12 cellular contexts compared by ENCODE assay signal in the genomic region with DNA sequence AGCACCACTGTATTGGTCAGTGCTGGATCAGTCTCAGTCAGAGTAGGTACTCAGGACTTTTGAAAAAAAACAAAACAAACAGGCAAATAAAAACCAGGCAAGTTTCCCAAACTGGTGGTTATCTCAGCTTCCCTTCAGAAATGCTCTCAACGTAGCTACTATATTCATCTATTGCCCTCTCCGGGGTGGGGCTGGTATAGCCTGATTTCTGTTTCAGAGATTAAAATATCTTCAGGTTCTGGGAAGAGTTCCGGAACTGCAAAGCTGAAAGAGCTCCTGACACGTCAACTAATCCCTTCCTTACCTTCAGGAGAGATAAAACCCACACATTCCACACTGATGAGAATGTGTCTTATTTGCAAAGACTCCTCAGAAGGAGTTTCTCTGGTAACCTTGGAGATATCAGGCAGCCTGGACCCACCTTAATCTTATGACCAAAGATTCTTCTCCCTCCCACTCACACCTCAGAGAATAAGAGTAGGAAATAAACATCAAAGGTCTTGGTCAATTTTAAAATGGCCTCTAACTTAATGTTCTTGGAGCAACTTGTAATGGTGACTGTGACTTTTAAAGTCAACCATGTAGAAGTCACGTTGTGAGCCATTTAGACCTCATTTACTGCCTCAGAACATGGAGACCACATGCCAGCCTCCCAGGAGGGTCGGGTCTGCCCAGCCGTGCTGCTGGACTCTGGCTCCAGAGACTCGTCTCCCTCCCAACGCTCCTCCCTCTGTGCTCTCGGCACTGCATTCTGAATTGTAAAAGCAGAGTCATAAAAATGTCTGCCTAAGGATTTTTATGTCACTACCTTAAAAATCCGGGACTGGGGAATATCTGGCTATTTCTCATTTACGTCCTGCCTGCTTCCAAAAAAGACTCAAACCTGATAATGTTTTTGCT. TPM values are rescaled to one million over a fixed set of nuclear protein-coding genes. Genes with fewer than 3 reads are reported as not detected.
A peak's percentile ranks its signal among the peaks of the same experiment; 100 is the strongest.
DNase-seq lines count a peak whose midpoint lies in the region; ATAC-seq and TF ChIP-seq lines count a peak whose summit lies in the region.
"Had no signal": no experiment of that assay in that cellular context is flagged by ENCODE, and none has a peak within 500 bp of the region (broad histone marks: within the 10 kb centered on the region; RNA-seq: fewer than 3 reads in every experiment).

No MANE protein-coding gene starts in this region.

- no peak overlapping the region for H3K4me3 Mint-ChIP-seq in naive thymus-derived CD4-positive, alpha-beta T cell
- H3K4me3 Mint-ChIP-seq: activated T-helper 17 cell treated with anti-CD3 and anti-CD28 coated beads, Interleukin-2, amount 50 U/mL, for 72 hours; neural progenitor cell had no signal

- no peaks in the 10 kb centered on the region for H3K9me3 ChIP-seq in Peyer's patch
- H3K9me3 ChIP-seq in prostate gland: no peaks in the 10 kb centered on the region
- no peaks in the 10 kb centered on the region for H3K9me3 ChIP-seq in naive thymus-derived CD4-positive, alpha-beta T cell (ENCODE audit: control insufficient read depth in 2 of 3, low read length in 3 of 3)

- WGBS in prostate gland: 21% methylated on average over 12 of the region's 12 CpGs

- POLR2A ChIA-PET in naive thymus-derived CD4-positive, alpha-beta T cell (lab: Charles Lee): no interaction called here

- DNase-seq in ELR (ENCODE audit: low read depth) (peak; percentile 97), Peyer's patch (peak in 2 of 3 donors; percentile 56 to 65), fibroblast of mammary gland (ENCODE audit: low read depth) (peak; percentile 42), prostate gland (ENCODE audit: low spot score) (no peak), NCI-H510A treated with DMSO at 0.1 percent for 48 hours (lab: John Stamatoyannopoulos, UW) (no peak)
- no peak for DNase-seq in naive thymus-derived CD4-positive, alpha-beta T cell
- DNase-seq: GDM1, NCI-H1436 treated with DMSO at 0.1 percent for 48 hours had no signal

- H3K9me3 Mint-ChIP-seq in naive thymus-derived CD4-positive, alpha-beta T cell: no peaks in the 10 kb centered on the region
- H3K9me3 Mint-ChIP-seq: activated T-helper 17 cell treated with anti-CD3 and anti-CD28 coated beads, Interleukin-2, amount 50 U/mL, for 72 hours; neural progenitor cell had no signal

- CTCF ChIA-PET in naive thymus-derived CD4-positive, alpha-beta T cell (lab: Charles Lee): no interaction called here

- peak overlapping the region in 3 of 4 donors; percentile 22 to 70 (median 68) for H3K27ac ChIP-seq in Peyer's patch
- H3K27ac ChIP-seq in prostate gland: peak overlapping the region; percentile 66 to 67
- H3K27ac ChIP-seq in naive thymus-derived CD4-positive, alpha-beta T cell (ENCODE audit: low read depth, low read length): no peak overlapping the region
- H3K27ac ChIP-seq: neural progenitor cell had no signal

- H3K4me1 Mint-ChIP-seq in naive thymus-derived CD4-positive, alpha-beta T cell: peaks cover 5 to 15% (median 7%) of the 10 kb centered on the region in 7 donors

- H3K27ac Mint-ChIP-seq in naive thymus-derived CD4-positive, alpha-beta T cell: no peak overlapping the region
- H3K27ac Mint-ChIP-seq: activated T-helper 17 cell treated with anti-CD3 and anti-CD28 coated beads, Interleukin-2, amount 50 U/mL, for 72 hours; neural progenitor cell had no signal

- TF ChIP-seq CTCF in Peyer's patch (IDR thresholded peaks at IDR 0.05) (peak in 1 of 6 experiments; percentile 3), fibroblast of mammary gland (conservative IDR thresholded peaks at IDR 0.05; ENCODE audit: control insufficient read depth, insufficient read depth, low read depth, low read length) (no peak), prostate gland (IDR thresholded peaks at IDR 0.05) (no peak)

- H3K36me3 Mint-ChIP-seq in naive thymus-derived CD4-positive, alpha-beta T cell: peaks cover 0 to 29% (median 0%) of the 10 kb centered on the region in 5 donors
- H3K36me3 Mint-ChIP-seq: neural progenitor cell had no signal

- peaks cover 0 to 47% (median 11%) of the 10 kb centered on the region in 5 donors for H3K27me3 Mint-ChIP-seq in naive thymus-derived CD4-positive, alpha-beta T cell

- H3K36me3 ChIP-seq in Peyer's patch (peaks cover 0 to 56% (median 0%) of the 10 kb centered on the region in 3 donors), prostate gland (no peaks in the 10 kb centered on the region)
- H3K36me3 ChIP-seq in naive thymus-derived CD4-positive, alpha-beta T cell (ENCODE audit: control insufficient read depth in 2 of 3, insufficient read depth in 3 of 3, low read length in 3 of 3): no peaks in the 10 kb centered on the region
- H3K36me3 ChIP-seq: neural progenitor cell had no signal

- H3K27me3 ChIP-seq in Peyer's patch: no peaks in the 10 kb centered on the region
- H3K27me3 ChIP-seq in prostate gland (replicated peaks; ENCODE audit: insufficient read depth): no peaks in the 10 kb centered on the region
- no peaks in the 10 kb centered on the region for H3K27me3 ChIP-seq in naive thymus-derived CD4-positive, alpha-beta T cell (ENCODE audit: control insufficient read depth in 2 of 2, insufficient read depth in 2 of 2, low read length in 2 of 2)
- H3K27me3 ChIP-seq: neural progenitor cell had no signal

- H3K4me3 ChIP-seq in Peyer's patch (no peak overlapping the region), fibroblast of mammary gland (ENCODE audit: control insufficient read depth, low read depth, low read length) (no peak overlapping the region), prostate gland (no peak overlapping the region)
- H3K4me3 ChIP-seq in naive thymus-derived CD4-positive, alpha-beta T cell (ENCODE audit: low read length): no peak overlapping the region
- H3K4me3 ChIP-seq: neural progenitor cell had no signal

- intact Hi-C loops in prostate gland (cut with DNase I): no loop called here
- intact Hi-C loops in naive thymus-derived CD4-positive, alpha-beta T cell (cut with micrococcal nuclease): no loop called here

- no peak for TF ChIP-seq POLR2A in Peyer's patch (IDR thresholded peaks at IDR 0.05)
- no peak for TF ChIP-seq POLR2A in prostate gland (IDR thresholded peaks at IDR 0.05)

- ATAC-seq in HG03571 (IDR thresholded peaks at IDR 0.05; ENCODE audit: unreplicated experiment) (no peak), HG03135 (IDR thresholded peaks at IDR 0.05; ENCODE audit: unreplicated experiment) (no peak)
- ATAC-seq in naive thymus-derived CD4-positive, alpha-beta T cell: no peak
- ATAC-seq: activated T-helper 17 cell treated with anti-CD3 and anti-CD28 coated beads, Interleukin-2, amount 50 U/mL, for 72 hours had no signal

- H3K4me1 ChIP-seq in Peyer's patch (peaks cover 0 to 26% (median 0%) of the 10 kb centered on the region in 4 donors), prostate gland (replicated peaks) (peaks cover 19% of the 10 kb centered on the region)
- H3K4me1 ChIP-seq in naive thymus-derived CD4-positive, alpha-beta T cell (ENCODE audit: control insufficient read depth in 2 of 2, insufficient read depth in 2 of 2, low read length in 2 of 2): no peaks in the 10 kb centered on the region
- H3K4me1 ChIP-seq: neural progenitor cell had no signal

RNA-seq across cellular contexts. Expression of a gene that starts 53.8 kb away (rescaled TPM):
- 10 to 100 TPM; 29.7 to 68.3 (median 61.5) TPM for total RNA-seq in Peyer's patch
- 10 to 100 TPM; 14.3 to 21.5 TPM for total RNA-seq in prostate gland
- 1 to 10 TPM in 2 of 5 experiments, under 1 TPM in 3; 0.05 to 7.2 (median 0.81) TPM for total RNA-seq in naive thymus-derived CD4-positive, alpha-beta T cell
- 1 to 10 TPM in 1 of 2 donors, under 1 TPM in 1; 0.21 to 1.0 TPM for polyA plus RNA-seq in naive thymus-derived CD4-positive, alpha-beta T cell

Comparison
In these comparisons a context has a peak if more than half of its experiments do, and no peak if none do; other contexts are left out.
1. DNase-seq: peak in ELR (single experiment), Peyer's patch (2 of 3) and fibroblast of mammary gland (single experiment); none in prostate gland (single experiment), naive thymus-derived CD4-positive, alpha-beta T cell (0 of 9) and NCI-H510A treated with DMSO at 0.1 percent for 48 hours (single experiment).